Comparison of ENCODE assay signal across 14 cellular contexts in the genomic region with DNA sequence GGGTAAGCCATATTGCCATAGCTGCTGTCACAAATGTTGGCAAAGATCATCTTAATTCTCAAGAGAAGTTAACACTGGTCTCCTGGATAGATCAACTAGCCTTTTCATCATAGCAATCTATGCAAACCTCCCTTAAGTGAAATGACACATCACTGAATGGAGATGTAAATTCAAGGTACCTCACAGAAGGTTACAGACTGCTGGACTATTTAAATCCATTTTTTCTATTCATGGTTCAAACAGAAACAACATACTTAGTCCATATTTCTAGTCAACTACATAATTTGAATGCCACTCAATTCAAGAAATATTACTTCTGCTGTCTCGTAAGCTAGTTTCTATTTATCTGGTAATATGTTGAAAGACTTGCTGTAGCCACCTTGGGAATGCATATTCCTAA.
A peak's percentile ranks its signal among the peaks of the same experiment; 100 is the strongest.
DNase-seq lines count a peak whose midpoint lies in the region; ATAC-seq and TF ChIP-seq lines count a peak whose summit lies in the region.
"Had no signal": no experiment of that assay in that cellular context is flagged by ENCODE, and none has a peak within 500 bp of the region (broad histone marks: within the 10 kb centered on the region; RNA-seq: fewer than 3 reads in every experiment).

No MANE protein-coding gene starts in this region.

- intact Hi-C loops in CD14-positive monocyte (cut with micrococcal nuclease), result no loop called here

- H3K4me3 Mint-ChIP-seq in CD14-positive monocyte, result no peak overlapping the region

- peaks cover 3% of the 10 kb centered on the region for H3K4me1 Mint-ChIP-seq in CD14-positive monocyte

- ATAC-seq in GM19328 (IDR thresholded peaks at IDR 0.05; ENCODE audit: unreplicated experiment) (peak; percentile 52), HG02623 (IDR thresholded peaks at IDR 0.05; ENCODE audit: unreplicated experiment) (peak; percentile 52), HG03354 (IDR thresholded peaks at IDR 0.05; ENCODE audit: poor library complexity, severe bottlenecking, unreplicated experiment) (peak; percentile 71)

- H3K9me3 Mint-ChIP-seq in CD14-positive monocyte, result peaks cover 0 to 2% (median 0%) of the 10 kb centered on the region in 7 donors

- no peak for TF ChIP-seq CTCF in CD14-positive monocyte (IDR thresholded peaks at IDR 0.05)

- DNase-seq in amygdala (lab: John Stamatoyannopoulos, UW) (no peak), CD14-positive monocyte (ENCODE audit: low spot score) (no peak), DMS79 treated with DMSO at 0.1 percent for 48 hours (lab: John Stamatoyannopoulos, UW) (no peak), DMS 273 (lab: John Stamatoyannopoulos, UW; ENCODE audit: unreplicated experiment) (no peak)
- DNase-seq: activated CD8-positive, alpha-beta memory T cell treated with anti-CD3 and anti-CD28 coated beads, Interleukin-2, amount 50 U/mL, for 48 hours; anterior cingulate cortex; effector CD4-positive, alpha-beta T cell; foreskin melanocyte; GOT3; NCI-H1092 treated with DMSO at 0.1 percent for 48 hours; NCI-H524 had no signal

- no peak overlapping the region for H3K27ac Mint-ChIP-seq in CD14-positive monocyte

- no peaks in the 10 kb centered on the region for H3K36me3 Mint-ChIP-seq in CD14-positive monocyte

- no peaks in the 10 kb centered on the region for H3K27me3 Mint-ChIP-seq in CD14-positive monocyte (ENCODE audit: low read depth in 3 of 3)
